ENCODE assay signal across 19 cellular contexts in the genomic region with DNA sequence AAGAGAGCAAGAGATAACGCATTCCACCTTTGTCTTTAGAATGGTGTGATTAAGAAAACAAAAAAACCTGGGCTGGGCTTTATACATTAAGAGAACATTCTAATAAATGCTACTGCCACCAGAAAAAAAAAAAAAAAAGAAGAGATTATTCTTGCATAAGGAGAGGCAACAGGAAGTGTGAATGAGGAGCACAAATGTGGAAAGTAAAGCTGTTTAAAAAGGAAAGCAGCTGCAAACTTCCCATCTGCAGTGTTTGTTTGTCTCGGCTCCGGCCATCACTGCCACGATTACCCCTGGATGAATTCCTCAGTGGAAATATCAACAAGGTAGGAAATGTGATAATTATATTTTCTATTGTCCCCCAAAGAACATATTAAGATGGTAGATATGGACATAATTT.
A peak's percentile ranks its signal among the peaks of the same experiment; 100 is the strongest.
DNase-seq lines count a peak whose midpoint lies in the region; ATAC-seq lines count a peak whose summit lies in the region.
"Had no signal": no experiment of that assay in that cellular context is flagged by ENCODE, and none has a peak within 500 bp of the region (broad histone marks: within the 10 kb centered on the region; RNA-seq: fewer than 3 reads in every experiment).

No MANE protein-coding gene starts in this region.

- DNase-seq in DMS53 (lab: John Stamatoyannopoulos, UW) (peak; percentile 43), DMS53 treated with DMSO at 0.1 percent for 48 hours (lab: John Stamatoyannopoulos, UW; ENCODE audit: unreplicated experiment) (no peak), NOMO-1 treated with dmso at 0.1 percent for 144 hours (lab: John Stamatoyannopoulos, UW; ENCODE audit: unreplicated experiment) (peak; percentile 24), mesenchymal stem cell (peak; percentile 33), caudate nucleus (lab: John Stamatoyannopoulos, UW) (no peak)
- DNase-seq: AML-193, GF-D8, NCI-H1417 treated with DMSO at 0.1 percent for 48 hours, NCI-H187 treated with DMSO at 0.1 percent for 48 hours, NCI-H2227 treated with DMSO at 0.1 percent for 48 hours, NCI-H510A treated with DMSO at 0.1 percent for 48 hours, Peyer's patch, SK-N-SH, T-cell had no signal

- no peak overlapping the region for H3K4ac ChIP-seq in mesenchymal stem cell (ENCODE audit: low read depth in 1 of 2, low read length in 2 of 2)

- H3K9ac ChIP-seq in BLaER1 treated with 17β-estradiol and CSF1 and Interleukin-3, amounts not matched to agents 10 nM and 100 nM = peak overlapping the region in 1 of 11 experiments; percentile 15; a peak in 3 of 22 replicates
- no peak overlapping the region for H3K9ac ChIP-seq in mesenchymal stem cell (ENCODE audit: low read length)
- H3K9ac ChIP-seq: SK-N-SH had no signal

- no peaks in the 10 kb centered on the region for H3K27me3 ChIP-seq in BLaER1 treated with 17β-estradiol and CSF1 and Interleukin-3, amounts not matched to agents 10 nM and 100 nM
- H3K27me3 ChIP-seq in mesenchymal stem cell (ENCODE audit: control insufficient read depth in 1 of 2, insufficient read depth in 1 of 2, low read length in 2 of 2) = no peaks in the 10 kb centered on the region
- H3K27me3 ChIP-seq: Peyer's patch had no signal

- no peak overlapping the region for H2AK5ac ChIP-seq in mesenchymal stem cell (ENCODE audit: low read length, severe bottlenecking)

- peaks cover 0 to 26% (median 8%) of the 10 kb centered on the region in 10 experiments; a peak in 11 of 20 replicates for H3K4me1 ChIP-seq in BLaER1 treated with 17β-estradiol and CSF1 and Interleukin-3, amounts not matched to agents 10 nM and 100 nM
- no peaks in the 10 kb centered on the region for H3K4me1 ChIP-seq in mesenchymal stem cell (ENCODE audit: control insufficient read depth, insufficient read depth, low read depth, low read length)
- H3K4me1 ChIP-seq: Peyer's patch had no signal

- no peak overlapping the region for H2BK120ac ChIP-seq in mesenchymal stem cell (ENCODE audit: low read depth, low read length)

- no peak for ATAC-seq in GM18909 (IDR thresholded peaks at IDR 0.05; ENCODE audit: poor library complexity, unreplicated experiment)
- ATAC-seq in HG02798 (IDR thresholded peaks at IDR 0.05; ENCODE audit: poor library complexity, unreplicated experiment) = no peak
- ATAC-seq: K562, T-cell had no signal

- no peak overlapping the region for H3K18ac ChIP-seq in mesenchymal stem cell (ENCODE audit: low read depth in 1 of 2, low read length in 2 of 2)

- H3K36me3 ChIP-seq in BLaER1 treated with 17β-estradiol and CSF1 and Interleukin-3, amounts not matched to agents 10 nM and 100 nM = no peaks in the 10 kb centered on the region
- H3K36me3 ChIP-seq in mesenchymal stem cell (ENCODE audit: control insufficient read depth in 1 of 2, insufficient read depth in 2 of 2, low read depth in 1 of 2, low read length in 2 of 2) = no peaks in the 10 kb centered on the region
- H3K36me3 ChIP-seq: Peyer's patch had no signal

- no peak overlapping the region for H2BK5ac ChIP-seq in mesenchymal stem cell (ENCODE audit: low read depth, low read length, poor library complexity, severe bottlenecking)

- H4K91ac ChIP-seq in mesenchymal stem cell (ENCODE audit: low read length) = no peak overlapping the region

- WGBS in mesenchymal stem cell = 75% methylated on average over 2 of the region's 4 CpGs

- H2BK15ac ChIP-seq in mesenchymal stem cell (ENCODE audit: low read depth, poor library complexity, severe bottlenecking) = no peak overlapping the region

- peak overlapping the region in 7 of 11 experiments; percentile 25 to 67 (median 41); a peak in 12 of 22 replicates for H3K4me2 ChIP-seq in BLaER1 treated with 17β-estradiol and CSF1 and Interleukin-3, amounts not matched to agents 10 nM and 100 nM
- H3K4me2 ChIP-seq in mesenchymal stem cell (ENCODE audit: low read length, poor library complexity, severe bottlenecking) = no peak overlapping the region
- H3K4me2 ChIP-seq: SK-N-SH had no signal

- H4K8ac ChIP-seq in mesenchymal stem cell (ENCODE audit: low read length) = no peak overlapping the region

- no peaks in the 10 kb centered on the region for H3K79me1 ChIP-seq in mesenchymal stem cell (replicated peaks; ENCODE audit: low read length, poor library complexity, severe bottlenecking)

- H3K23ac ChIP-seq in mesenchymal stem cell (ENCODE audit: low read length in 2 of 2) = no peak overlapping the region

- no peak overlapping the region for H2BK12ac ChIP-seq in mesenchymal stem cell (ENCODE audit: low read length in 2 of 2)

- peak overlapping the region in 4 of 11 experiments; percentile 2 to 24 (median 17); a peak in 3 of 22 replicates for H3K27ac ChIP-seq in BLaER1 treated with 17β-estradiol and CSF1 and Interleukin-3, amounts not matched to agents 10 nM and 100 nM
- H3K27ac ChIP-seq in mesenchymal stem cell (ENCODE audit: low read length, poor library complexity, severe bottlenecking) (no peak overlapping the region), caudate nucleus (ENCODE audit: low read depth, low read length) (no peak overlapping the region)
- H3K27ac ChIP-seq: 22Rv1, Peyer's patch had no signal

- no peaks in the 10 kb centered on the region for H4K20me1 ChIP-seq in BLaER1 treated with 17β-estradiol and CSF1 and Interleukin-3, amounts not matched to agents 10 nM and 100 nM

- no peak overlapping the region for H2AFZ ChIP-seq in mesenchymal stem cell (ENCODE audit: low read depth, low read length)

- H3K9me3 ChIP-seq in BLaER1 treated with 17β-estradiol and CSF1 and Interleukin-3, amounts not matched to agents 10 nM and 100 nM (replicated peaks in 1 of 11) = no peaks in the 10 kb centered on the region
- H3K9me3 ChIP-seq in mesenchymal stem cell (ENCODE audit: control insufficient read depth, low read length) = no peaks in the 10 kb centered on the region
- H3K9me3 ChIP-seq: Peyer's patch, SK-N-SH had no signal

- H3K4me3 ChIP-seq in BLaER1 treated with 17β-estradiol and CSF1 and Interleukin-3, amounts not matched to agents 10 nM and 100 nM = no peak overlapping the region; a peak in 1 of 20 replicates
- H3K4me3 ChIP-seq in mesenchymal stem cell (ENCODE audit: insufficient read depth in 1 of 2, low read depth in 1 of 2, low read length in 2 of 2) = no peak overlapping the region
- H3K4me3 ChIP-seq: K562, Peyer's patch had no signal

- H3K14ac ChIP-seq in mesenchymal stem cell (ENCODE audit: low read length in 2 of 2) = no peak overlapping the region

Comparison
In these comparisons a context has a peak if more than half of its experiments do, and no peak if none do; other contexts are left out.
1. DNase-seq: peak in DMS53 (single experiment), NOMO-1 treated with dmso at 0.1 percent for 144 hours (single experiment) and mesenchymal stem cell (single experiment); none in DMS53 treated with DMSO at 0.1 percent for 48 hours (single experiment) and caudate nucleus (0 of 61).